In the genomic region with DNA sequence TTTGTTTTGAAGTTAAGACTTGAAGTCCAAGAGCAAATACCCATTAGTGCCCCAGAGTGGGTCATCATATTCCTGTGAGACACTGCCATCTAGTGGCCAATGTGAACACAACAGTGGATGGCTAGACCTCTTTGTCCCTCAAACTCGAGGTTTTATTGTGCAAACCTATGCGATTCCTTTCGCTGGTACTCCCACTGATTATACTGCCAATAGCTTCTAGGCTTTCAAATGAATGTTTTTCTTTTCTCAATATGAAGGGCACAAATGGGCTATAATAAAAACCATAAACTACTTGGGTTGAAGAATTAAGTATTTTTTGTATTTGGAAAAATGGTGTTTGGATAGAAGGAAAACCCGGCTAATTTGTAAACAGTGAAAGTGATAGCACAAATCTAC, we compare ENCODE assay signal across 9 cellular contexts.
A peak's percentile ranks its signal among the peaks of the same experiment; 100 is the strongest.
DNase-seq lines count a peak whose midpoint lies in the region; ATAC-seq and TF ChIP-seq lines count a peak whose summit lies in the region.
"Had no signal": no experiment of that assay in that cellular context is flagged by ENCODE, and none has a peak within 500 bp of the region (broad histone marks: within the 10 kb centered on the region; RNA-seq: fewer than 3 reads in every experiment).

No MANE protein-coding gene starts in this region.

- no peak overlapping the region for H3K4me2 ChIP-seq in SU-DHL-6 (ENCODE audit: low read depth, low read length, poor library complexity, severe bottlenecking)

- H2AFZ ChIP-seq in SU-DHL-6 (ENCODE audit: low read depth, low read length, severe bottlenecking): no peak overlapping the region

- DNase-seq in GM10248 (ENCODE audit: extremely low spot score): peak; percentile 82
- peak; percentile 71 for DNase-seq in HFF-Myc (ENCODE audit: extremely low read depth, low read depth)
- peak; percentile 85 for DNase-seq in NCI-H1105 (lab: John Stamatoyannopoulos, UW)
- DNase-seq in activated naive CD8-positive, alpha-beta T cell treated with anti-CD3 and anti-CD28 coated beads, Interleukin-2, amount 50 U/mL, for 24 hours: peak; percentile 69
- DNase-seq in left cardiac atrium: peak; percentile 57
- DNase-seq in retinal pigment epithelial cell (ENCODE audit: low read depth): peak; percentile 53
- no peak for DNase-seq in GOT3 (lab: John Stamatoyannopoulos, UW)

- no peaks in the 10 kb centered on the region for H3K36me3 Mint-ChIP-seq in activated naive CD8-positive, alpha-beta T cell treated with anti-CD3 and anti-CD28 coated beads, Interleukin-2, amount 50 U/mL, for 24 hours (ENCODE audit: low read depth)

- TF ChIP-seq CTCF in GM10248 (IDR thresholded peaks at IDR 0.05; ENCODE audit: control extremely low read depth, extremely low read depth, low read depth, missing control alignments) (peak; percentile 76), HFF-Myc (IDR thresholded peaks at IDR 0.05; ENCODE audit: low read depth, low read length, missing control alignments) (peak; percentile 88), SU-DHL-6 (IDR thresholded peaks at IDR 0.05; ENCODE audit: insufficient read depth, low read length, poor library complexity, severe bottlenecking) (peak; percentile 72), retinal pigment epithelial cell (conservative IDR thresholded peaks at IDR 0.05; ENCODE audit: low read depth, low read length) (peak; percentile 93)

- no peaks in the 10 kb centered on the region for H3K79me2 ChIP-seq in SU-DHL-6 (ENCODE audit: insufficient read depth, low read length)

- ATAC-seq in activated naive CD8-positive, alpha-beta T cell treated with anti-CD3 and anti-CD28 coated beads, Interleukin-2, amount 50 U/mL, for 24 hours: peak; percentile 89
- ATAC-seq in left cardiac atrium: peak in 1 of 2 donors; percentile 90

- H3K4me1 Mint-ChIP-seq in activated naive CD8-positive, alpha-beta T cell treated with anti-CD3 and anti-CD28 coated beads, Interleukin-2, amount 50 U/mL, for 24 hours: peaks cover 3% of the 10 kb centered on the region

- no peak overlapping the region for H3K4me3 Mint-ChIP-seq in activated naive CD8-positive, alpha-beta T cell treated with anti-CD3 and anti-CD28 coated beads, Interleukin-2, amount 50 U/mL, for 24 hours
- H3K4me3 Mint-ChIP-seq: stimulated activated naive CD8-positive, alpha-beta T cell treated with anti-CD3 and anti-CD28 coated beads, Interleukin-15, Interleukin-2, amounts not matched to agents 100 ng/mL and 50 ng/mL, for 24 hours had no signal

- POLR2A ChIA-PET in GM10248 (lab: Yijun Ruan, JAX): no interaction called here

- peaks cover 4% of the 10 kb centered on the region for H3K27me3 Mint-ChIP-seq in activated naive CD8-positive, alpha-beta T cell treated with anti-CD3 and anti-CD28 coated beads, Interleukin-2, amount 50 U/mL, for 24 hours

- no peak overlapping the region for H3K9ac ChIP-seq in SU-DHL-6 (ENCODE audit: low read length)

- no peak overlapping the region for H3K27ac Mint-ChIP-seq in activated naive CD8-positive, alpha-beta T cell treated with anti-CD3 and anti-CD28 coated beads, Interleukin-2, amount 50 U/mL, for 24 hours
- H3K27ac Mint-ChIP-seq: stimulated activated naive CD8-positive, alpha-beta T cell treated with anti-CD3 and anti-CD28 coated beads, Interleukin-15, Interleukin-2, amounts not matched to agents 100 ng/mL and 50 ng/mL, for 24 hours had no signal

- H3K4me3 ChIP-seq in HFF-Myc (replicated peaks; ENCODE audit: low read depth, low read length) (no peak overlapping the region), SU-DHL-6 (ENCODE audit: insufficient read depth, low read length, poor library complexity, severe bottlenecking) (no peak overlapping the region), retinal pigment epithelial cell (ENCODE audit: low read length) (no peak overlapping the region)

- H3K36me3 ChIP-seq in SU-DHL-6 (ENCODE audit: low read length): no peaks in the 10 kb centered on the region

- no peaks in the 10 kb centered on the region for H3K9me3 Mint-ChIP-seq in activated naive CD8-positive, alpha-beta T cell treated with anti-CD3 and anti-CD28 coated beads, Interleukin-2, amount 50 U/mL, for 24 hours
- H3K9me3 Mint-ChIP-seq: stimulated activated naive CD8-positive, alpha-beta T cell treated with anti-CD3 and anti-CD28 coated beads, Interleukin-15, Interleukin-2, amounts not matched to agents 100 ng/mL and 50 ng/mL, for 24 hours had no signal

- no peaks in the 10 kb centered on the region for H3K9me3 ChIP-seq in SU-DHL-6 (ENCODE audit: insufficient read depth, low read length)

- H4K20me1 ChIP-seq in SU-DHL-6 (ENCODE audit: low read depth, low read length): no peaks in the 10 kb centered on the region

- H3K27me3 ChIP-seq in SU-DHL-6 (ENCODE audit: low read length): no peaks in the 10 kb centered on the region

- CTCF ChIA-PET in GM10248 (lab: Yijun Ruan, JAX): interaction anchor here (0.8 to 4.4 kb wide), 18 partner anchors 10 to 1108 kb away, joined by 3 to 36 read pairs (median 8); no protein-coding TSS in a partner anchor

- H3F3A ChIP-seq in SU-DHL-6 (ENCODE audit: insufficient read depth): no peaks in the 10 kb centered on the region

- intact Hi-C loops in left cardiac atrium (cut with DNase I): loop anchor here in 1 of 2 donors (1.0 kb wide), 1 partner anchor 826 kb away; no protein-coding TSS in a partner anchor

- H3K27ac ChIP-seq in SU-DHL-6 (ENCODE audit: low read depth, low read length): no peak overlapping the region

- no peaks in the 10 kb centered on the region for H3K9me2 ChIP-seq in SU-DHL-6 (replicated peaks; ENCODE audit: insufficient read depth, low read length)
